ENCODE assay signal across 12 cellular contexts in genomic region chr9:99234618-99235017, GRCh38.
"Had no signal": no experiment of that assay in that cellular context is flagged by ENCODE, and none has a peak within 500 bp of the region (broad histone marks: within the 10 kb centered on the region; RNA-seq: fewer than 3 reads in every experiment).

No MANE protein-coding gene starts in this region.

- H3K27me3 Mint-ChIP-seq: activated CD8-positive, alpha-beta memory T cell treated with anti-CD3 and anti-CD28 coated beads, Interleukin-2, amount 10 ng/mL, durations not matched to agents 7 days and 5 days; activated naive CD8-positive, alpha-beta T cell treated with anti-CD3 and anti-CD28 coated beads for 36 hours had no signal

- H3K27me3 ChIP-seq: brain microvascular endothelial cell, thyroid gland, uterus had no signal

- H3K9me3 ChIP-seq: thyroid gland, uterus had no signal

- ATAC-seq: activated CD8-positive, alpha-beta memory T cell treated with anti-CD3 and anti-CD28 coated beads, Interleukin-2, amount 10 ng/mL, durations not matched to agents 7 days and 5 days; activated T-cell treated with anti-CD3 and anti-CD28 coated beads, Interleukin-2, amount 50 U/mL, for 4 hours; natural killer cell had no signal

- H3K4me3 Mint-ChIP-seq: activated CD8-positive, alpha-beta memory T cell treated with anti-CD3 and anti-CD28 coated beads, Interleukin-2, amount 10 ng/mL, durations not matched to agents 7 days and 5 days; activated naive CD8-positive, alpha-beta T cell treated with anti-CD3 and anti-CD28 coated beads for 36 hours; activated T-cell treated with anti-CD3 and anti-CD28 coated beads, Interleukin-2, amount 50 U/mL, for 4 hours; endodermal cell; natural killer cell had no signal

- H3K27ac ChIP-seq: brain microvascular endothelial cell, thyroid gland, uterus had no signal

- H3K4me1 ChIP-seq: thyroid gland, uterus had no signal

- H3K27ac Mint-ChIP-seq: activated CD8-positive, alpha-beta memory T cell treated with anti-CD3 and anti-CD28 coated beads, Interleukin-2, amount 10 ng/mL, durations not matched to agents 7 days and 5 days; activated naive CD8-positive, alpha-beta T cell treated with anti-CD3 and anti-CD28 coated beads for 36 hours; endodermal cell; natural killer cell had no signal

- H3K4me3 ChIP-seq: lung, thyroid gland, uterus had no signal

- H3K36me3 Mint-ChIP-seq: natural killer cell had no signal

- DNase-seq: activated CD4-positive, alpha-beta T cell treated with anti-CD3 and anti-CD28 coated beads, Interleukin-2, amount 50 U/mL, for 48 hours; activated CD8-positive, alpha-beta memory T cell treated with anti-CD3 and anti-CD28 coated beads, Interleukin-2, amount 10 ng/mL, durations not matched to agents 7 days and 5 days; activated gamma-delta T cell treated with Interleukin-2 at 50 U/mL for 16 hours; activated naive CD8-positive, alpha-beta T cell treated with anti-CD3 and anti-CD28 coated beads for 36 hours; activated T-cell treated with anti-CD3 and anti-CD28 coated beads, Interleukin-2, amount 50 U/mL, for 4 hours; brain microvascular endothelial cell; endodermal cell; natural killer cell; stimulated activated CD4-positive, alpha-beta T cell treated with anti-CD3 and anti-CD28 coated beads, Interleukin-2, amount 100 ng/mL, for 48 hours; thyroid gland; uterus had no signal

- H3K9me3 Mint-ChIP-seq: activated T-cell treated with anti-CD3 and anti-CD28 coated beads, Interleukin-2, amount 50 U/mL, for 4 hours; endodermal cell; natural killer cell had no signal

- H3K36me3 ChIP-seq: uterus had no signal
